In genomic region chr18:9916814-9917213, GRCh38 we compare ENCODE assay signal across 14 cellular contexts. TPM values are rescaled to one million over a fixed set of nuclear protein-coding genes. Genes with fewer than 3 reads are reported as not detected.
A peak's percentile ranks its signal among the peaks of the same experiment; 100 is the strongest.
DNase-seq lines count a peak whose midpoint lies in the region; ATAC-seq and TF ChIP-seq lines count a peak whose summit lies in the region.
"Had no signal": no experiment of that assay in that cellular context is flagged by ENCODE, and none has a peak within 500 bp of the region (broad histone marks: within the 10 kb centered on the region; RNA-seq: fewer than 3 reads in every experiment).

No MANE protein-coding gene starts in this region.

- H3K4me3 ChIP-seq in fibroblast of pulmonary artery (replicated peaks; ENCODE audit: low read depth, low read length), result peak overlapping the region; percentile 84
- peak overlapping the region; percentile 92 for H3K4me3 ChIP-seq in skeletal muscle satellite cell (ENCODE audit: low read length)
- no peak overlapping the region for H3K4me3 ChIP-seq in gastroesophageal sphincter
- H3K4me3 ChIP-seq: cardiac muscle cell had no signal

- peak overlapping the region in 2 of 4 donors; percentile 96 to 100 for H3K27ac ChIP-seq in gastroesophageal sphincter
- H3K27ac ChIP-seq: cardiac muscle cell had no signal

- no peak overlapping the region for H3K27ac Mint-ChIP-seq in T-helper 2 cell treated with Interferon-gamma antibody and Interleukin-4, amounts not matched to agents 5 μg/mL and 100 μg/mL, for 36 hours
- H3K27ac Mint-ChIP-seq in T-cell, result no peak overlapping the region

- no peak for TF ChIP-seq EP300 in gastroesophageal sphincter (IDR thresholded peaks at IDR 0.05)

- peak overlapping the region; percentile 84 for H3K4me3 Mint-ChIP-seq in T-helper 2 cell treated with Interferon-gamma antibody and Interleukin-4, amounts not matched to agents 5 μg/mL and 100 μg/mL, for 36 hours
- peak overlapping the region; percentile 88 to 89 (median 89) for H3K4me3 Mint-ChIP-seq in T-cell

- H3K36me3 ChIP-seq in skeletal muscle satellite cell (ENCODE audit: insufficient read depth, low read length) (no peaks in the 10 kb centered on the region), gastroesophageal sphincter (no peaks in the 10 kb centered on the region)
- H3K36me3 ChIP-seq: cardiac muscle cell had no signal

- H3K36me3 Mint-ChIP-seq in T-helper 2 cell treated with Interferon-gamma antibody and Interleukin-4, amounts not matched to agents 5 μg/mL and 100 μg/mL, for 36 hours (ENCODE audit: low read depth), result peaks cover 1% of the 10 kb centered on the region
- no peaks in the 10 kb centered on the region for H3K36me3 Mint-ChIP-seq in T-cell

- no peak for TF ChIP-seq POLR2A in gastroesophageal sphincter (IDR thresholded peaks at IDR 0.05)

- peaks cover 48% of the 10 kb centered on the region for H3K4me1 ChIP-seq in skeletal muscle satellite cell (ENCODE audit: control insufficient read depth, insufficient read depth, low read length)
- H3K4me1 ChIP-seq in gastroesophageal sphincter, result peaks cover 17 to 74% (median 32%) of the 10 kb centered on the region in 3 donors

- no peaks in the 10 kb centered on the region for H3K27me3 Mint-ChIP-seq in T-helper 2 cell treated with Interferon-gamma antibody and Interleukin-4, amounts not matched to agents 5 μg/mL and 100 μg/mL, for 36 hours (ENCODE audit: low read depth)
- no peaks in the 10 kb centered on the region for H3K27me3 Mint-ChIP-seq in T-cell

- ATAC-seq in T-cell (replicated peaks in 1 of 4), result no peak
- ATAC-seq in GM19035 (IDR thresholded peaks at IDR 0.05; ENCODE audit: unreplicated experiment), result no peak
- no peak for ATAC-seq in gastroesophageal sphincter
- ATAC-seq: Right ventricle myocardium inferior had no signal

- peaks cover 25% of the 10 kb centered on the region for H3K4me1 Mint-ChIP-seq in T-helper 2 cell treated with Interferon-gamma antibody and Interleukin-4, amounts not matched to agents 5 μg/mL and 100 μg/mL, for 36 hours (ENCODE audit: low read depth)
- peaks cover 26 to 31% (median 27%) of the 10 kb centered on the region in 3 donors for H3K4me1 Mint-ChIP-seq in T-cell

- H3K9ac ChIP-seq in skeletal muscle satellite cell (ENCODE audit: low read depth, low read length), result peak overlapping the region; percentile 97

- no peaks in the 10 kb centered on the region for H3K9me3 Mint-ChIP-seq in T-helper 2 cell treated with Interferon-gamma antibody and Interleukin-4, amounts not matched to agents 5 μg/mL and 100 μg/mL, for 36 hours
- H3K9me3 Mint-ChIP-seq in T-cell, result no peaks in the 10 kb centered on the region

- POLR2A ChIA-PET in T-cell (lab: Charles Lee), result no interaction called here

- CTCF ChIA-PET in T-cell (lab: Charles Lee), result no interaction called here

- peak overlapping the region; percentile 81 for H3K4me2 ChIP-seq in skeletal muscle satellite cell (ENCODE audit: low read length)

- H3K9me3 ChIP-seq in skeletal muscle satellite cell (replicated peaks; ENCODE audit: low read length) (no peaks in the 10 kb centered on the region), gastroesophageal sphincter (no peaks in the 10 kb centered on the region)

- H3K27me3 ChIP-seq in skeletal muscle satellite cell (ENCODE audit: control insufficient read depth, insufficient read depth, low read length) (no peaks in the 10 kb centered on the region), gastroesophageal sphincter (no peaks in the 10 kb centered on the region)
- H3K27me3 ChIP-seq: cardiac muscle cell had no signal

- TF ChIP-seq CTCF in fibroblast of pulmonary artery (IDR thresholded peaks at IDR 0.05; ENCODE audit: low read length, missing control alignments) (no peak), gastroesophageal sphincter (IDR thresholded peaks at IDR 0.05) (no peak)

- no peak for DNase-seq in T-helper 2 cell treated with Interferon-gamma antibody and Interleukin-4, amounts not matched to agents 5 μg/mL and 100 μg/mL, for 36 hours (ENCODE audit: low spot score)
- DNase-seq in T-helper 2 cell, result no peak
- no peak for DNase-seq in T-cell
- no peak for DNase-seq in fibroblast of pulmonary artery (ENCODE audit: low read depth)
- DNase-seq in DMS 273 treated with DMSO at 0.1 percent for 48 hours (lab: John Stamatoyannopoulos, UW), result no peak
- DNase-seq: 8988T; activated CD4-positive, alpha-beta T cell treated with anti-CD3 and anti-CD28 coated beads, Interleukin-2, amount 50 U/mL, for 4 hours; GF-D8; head of caudate nucleus had no signal

- WGBS in gastroesophageal sphincter (ENCODE audit: low coverage in 1 of 2), 2 donors, result 74 to 77% methylated on average over 3 of the region's 3 CpGs

RNA-seq across cellular contexts. Expression of gene VAPA, which starts 3.0 kb away (rescaled TPM):
- total RNA-seq in T-cell (100 to 1,000 TPM; 116 to 157 (median 119) TPM), gastroesophageal sphincter (100 to 1,000 TPM; 276 to 386 (median 317) TPM)
- 248 and 273 TPM in 2 replicates for total RNA-seq in skeletal muscle satellite cell (2012; rRNA removed)

RNA-seq across cellular contexts. Expression of gene TXNDC2, which starts 31.0 kb away (rescaled TPM):
- total RNA-seq in T-cell, result not detected
- 1.0 TPM in 1 of 2 replicates, not detected in the other for total RNA-seq in skeletal muscle satellite cell (2012; rRNA removed)
- total RNA-seq in gastroesophageal sphincter, result under 1 TPM in 2 of 4 donors, not detected in 2; 0.62 to 0.96 TPM
- total RNA-seq: cardiac muscle cell, Right ventricle myocardium inferior had no signal

Comparison
In these comparisons a context has a peak if more than half of its experiments do, and no peak if none do; other contexts are left out.
1. H3K4me3 ChIP-seq: peak in fibroblast of pulmonary artery (single experiment) and skeletal muscle satellite cell (single experiment); none in gastroesophageal sphincter (0 of 2).